ENCODE assay signal across 18 cellular contexts in the genomic region with DNA sequence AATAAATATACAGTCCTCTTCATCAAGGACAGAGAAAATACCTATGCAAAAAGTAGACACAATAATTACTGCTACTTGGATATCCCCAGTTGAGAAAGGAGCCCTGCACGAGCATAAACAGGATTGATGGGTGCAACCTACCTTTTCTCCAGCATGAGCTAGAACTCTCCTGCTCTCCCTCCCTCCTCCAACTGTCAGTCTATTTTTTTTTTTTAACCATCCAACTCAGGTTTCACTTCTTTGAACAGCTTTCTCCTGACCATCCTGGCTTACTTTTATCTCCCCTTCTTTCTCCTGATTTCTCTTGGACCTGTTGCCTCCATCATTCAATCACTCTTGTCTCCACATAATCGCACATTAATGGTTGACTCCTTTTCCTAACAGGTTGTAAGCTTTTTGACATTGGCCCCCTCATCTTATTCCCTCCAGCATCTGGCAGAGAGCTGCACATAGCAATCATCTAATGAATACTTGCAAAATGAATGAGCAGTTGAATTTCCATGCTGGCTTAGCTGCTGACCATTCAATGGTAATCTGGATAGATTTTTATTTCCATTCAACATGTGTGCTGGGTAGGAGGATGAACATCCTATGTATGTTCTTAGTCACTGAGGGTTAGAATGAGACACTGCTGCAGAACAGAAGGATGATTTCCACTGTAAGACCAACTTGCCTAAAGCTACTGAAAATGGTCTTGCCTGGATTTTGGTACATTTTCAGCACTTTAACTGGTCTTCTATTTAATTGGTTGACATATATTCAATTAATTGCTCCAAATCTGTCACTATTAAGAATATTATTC. TPM values are rescaled to one million over a fixed set of nuclear protein-coding genes. Genes with fewer than 3 reads are reported as not detected.
DNase-seq lines count a peak whose midpoint lies in the region; ATAC-seq, FAIRE-seq and TF ChIP-seq lines count a peak whose summit lies in the region.
"Had no signal": no experiment of that assay in that cellular context is flagged by ENCODE, and none has a peak within 500 bp of the region (broad histone marks: within the 10 kb centered on the region; RNA-seq: fewer than 3 reads in every experiment).

No MANE protein-coding gene starts in this region.

- BruUV-seq in K562 (replicated peaks; lab: Mats Ljungman, UMichigan) = no TSS peak

- no peak overlapping the region for H3K4me3 Mint-ChIP-seq in stimulated activated effector memory CD8-positive, alpha-beta T cell treated with anti-CD3 and anti-CD28 coated beads, Interleukin-12 subunit alpha, Interleukin-12 subunit beta, amount 100 ng/mL, for 72 hours
- no peak overlapping the region for H3K4me3 Mint-ChIP-seq in endothelial cell (ENCODE audit: unreplicated experiment)
- H3K4me3 Mint-ChIP-seq: CD4-positive, CD25-positive, alpha-beta regulatory T cell had no signal

- no peaks in the 10 kb centered on the region for H3K79me2 ChIP-seq in K562 (ENCODE audit: control insufficient read depth, insufficient read depth, low read length)

- H4K20me1 ChIP-seq in K562 (replicated peaks; ENCODE audit: control insufficient read depth, insufficient read depth, low read length) = no peaks in the 10 kb centered on the region

- no peak overlapping the region for H3K4me3 ChIP-seq in HEK293 (ENCODE audit: low read depth, low read length)
- no peak overlapping the region for H3K4me3 ChIP-seq in K562

- CTCF ChIA-PET in HEK293 (lab: Yijun Ruan, JAX) = interaction anchor here (0.9 to 1.3 kb wide), 2 partner anchors 15 to 210 kb away, joined by 3 read pairs; no protein-coding TSS in a partner anchor
- CTCF ChIA-PET in K562 (lab: Yijun Ruan, JAX; ENCODE audit: low intra/inter-chr PET ratio) = interaction anchor here (0.5 kb wide), 1 partner anchor 220 kb away, joined by 3 read pairs; no protein-coding TSS in a partner anchor

- H3K9me1 ChIP-seq in K562 (ENCODE audit: control insufficient read depth, insufficient read depth, low read length) = no peaks in the 10 kb centered on the region

- DNase-seq in NCI-H2171 treated with DMSO at 0.1 percent for 48 hours (lab: John Stamatoyannopoulos, UW) (peak; percentile 75), NCI-H2171 (lab: John Stamatoyannopoulos, UW) (no peak), K562 (ENCODE audit: extremely low read depth in 1 of 4, low spot score in 3 of 4) (no peak), globus pallidus (ENCODE audit: low spot score) (no peak), endothelial cell (ENCODE audit: low spot score) (no peak)
- DNase-seq in stimulated activated effector memory CD8-positive, alpha-beta T cell treated with anti-CD3 and anti-CD28 coated beads, Interleukin-12 subunit alpha, Interleukin-12 subunit beta, amount 100 ng/mL, for 72 hours (ENCODE audit: low spot score in 2 of 2) = no peak
- DNase-seq: AML-193; CD4-positive, CD25-positive, alpha-beta regulatory T cell; DND-41; GDM1; HCEC 1CT; NCI-H187; NCI-H526 treated with DMSO at 0.1 percent for 48 hours had no signal

- WGBS in K562 (ENCODE audit: insufficient coverage, low coverage, missing lambda C conversion rate) = 15% methylated on average over 2 of the region's 2 CpGs

- no peaks in the 10 kb centered on the region for H3K27me3 Mint-ChIP-seq in endothelial cell (ENCODE audit: unreplicated experiment)

- TF ChIP-seq POLR2A in K562 (conservative IDR thresholded peaks at IDR 0.05) = no peak

- in situ Hi-C loops in K562 (cut with MboI) = no loop called here

- peaks cover 0 to under 1% of the 10 kb centered on the region in 2 experiments; a peak in 1 of 5 replicates for H3K27me3 ChIP-seq in K562 (ENCODE audit: control insufficient read depth in 2 of 2, insufficient read depth in 2 of 2, low read length in 2 of 2)

- POLR2A ChIA-PET in HEK293 (lab: Yijun Ruan, JAX) (no interaction called here), K562 (lab: Yijun Ruan, JAX) (interaction anchor here (0.6 to 1.0 kb wide), 3 partner anchors 12 to 54 kb away, joined by 3 read pairs; no protein-coding TSS in a partner anchor)

- H3K4me1 ChIP-seq in HEK293 (ENCODE audit: control insufficient read depth, insufficient read depth, low read length) (peaks cover 14% of the 10 kb centered on the region), K562 (replicated peaks in 1 of 2; ENCODE audit: control insufficient read depth in 2 of 2, insufficient read depth in 2 of 2, low read length in 2 of 2) (peaks cover 0 to 3% of the 10 kb centered on the region in 2 experiments; a peak in 1 of 5 replicates)

- H3K9me3 Mint-ChIP-seq in stimulated activated effector memory CD8-positive, alpha-beta T cell treated with anti-CD3 and anti-CD28 coated beads, Interleukin-12 subunit alpha, Interleukin-12 subunit beta, amount 100 ng/mL, for 72 hours = no peaks in the 10 kb centered on the region
- no peaks in the 10 kb centered on the region for H3K9me3 Mint-ChIP-seq in endothelial cell (ENCODE audit: unreplicated experiment)

- intact Hi-C loops in K562 (cut with micrococcal nuclease) = no loop called here

- H3K27ac ChIP-seq in HEK293 (ENCODE audit: extremely low read depth, low read depth, low read length) (no peak overlapping the region), K562 (ENCODE audit: extremely low read depth, low read depth, low read length) (no peak overlapping the region)

- no peak for TF ChIP-seq RAD21 in K562 (CRISPR knock-in tag; conservative IDR thresholded peaks at IDR 0.05 in 1 of 2, IDR thresholded peaks at IDR 0.05 in 1 of 2)

- H3K4me2 ChIP-seq in K562 (ENCODE audit: insufficient read depth, low read length) = no peak overlapping the region

- H3K36me3 ChIP-seq in HEK293 (ENCODE audit: control insufficient read depth in 2 of 2, insufficient read depth in 1 of 2, low read length in 2 of 2) (no peaks in the 10 kb centered on the region), K562 (ENCODE audit: control insufficient read depth, insufficient read depth, low read length) (no peaks in the 10 kb centered on the region)

- H3K9me3 ChIP-seq in HEK293 (ENCODE audit: control insufficient read depth, insufficient read depth, low read depth, low read length) (no peaks in the 10 kb centered on the region), K562 (replicated peaks; ENCODE audit: control insufficient read depth, insufficient read depth, low read depth, low read length) (no peaks in the 10 kb centered on the region)

- H3K9ac ChIP-seq in K562 (ENCODE audit: insufficient read depth in 1 of 2, low read depth in 2 of 2, low read length in 2 of 2) = no peak overlapping the region

- FAIRE-seq in K562 (lab: Jason Lieb, UNC) = no peak
- FAIRE-seq: GM19239 had no signal

- H2AFZ ChIP-seq in K562 (ENCODE audit: low read depth, low read length) = no peak overlapping the region

- peaks cover 13% of the 10 kb centered on the region for H3K4me1 Mint-ChIP-seq in stimulated activated effector memory CD8-positive, alpha-beta T cell treated with anti-CD3 and anti-CD28 coated beads, Interleukin-12 subunit alpha, Interleukin-12 subunit beta, amount 100 ng/mL, for 72 hours
- no peaks in the 10 kb centered on the region for H3K4me1 Mint-ChIP-seq in endothelial cell (ENCODE audit: unreplicated experiment)

- H3K36me3 Mint-ChIP-seq in stimulated activated effector memory CD8-positive, alpha-beta T cell treated with anti-CD3 and anti-CD28 coated beads, Interleukin-12 subunit alpha, Interleukin-12 subunit beta, amount 100 ng/mL, for 72 hours = no peaks in the 10 kb centered on the region
- H3K36me3 Mint-ChIP-seq in endothelial cell (ENCODE audit: low read depth, unreplicated experiment) = no peaks in the 10 kb centered on the region
- H3K36me3 Mint-ChIP-seq: CD4-positive, CD25-positive, alpha-beta regulatory T cell had no signal

- no peak overlapping the region for H3K27ac Mint-ChIP-seq in stimulated activated effector memory CD8-positive, alpha-beta T cell treated with anti-CD3 and anti-CD28 coated beads, Interleukin-12 subunit alpha, Interleukin-12 subunit beta, amount 100 ng/mL, for 72 hours
- no peak overlapping the region for H3K27ac Mint-ChIP-seq in endothelial cell (ENCODE audit: unreplicated experiment)
- H3K27ac Mint-ChIP-seq: CD4-positive, CD25-positive, alpha-beta regulatory T cell had no signal

- TF ChIP-seq CTCF in HEK293 (tag by site-specific recombination; IDR thresholded peaks at IDR 0.05) = no peak
- TF ChIP-seq CTCF in K562 (IDR thresholded peaks at IDR 0.05 in 2 of 3, conservative IDR thresholded peaks at IDR 0.05 in 1 of 3; ENCODE audit: insufficient read depth in 2 of 3, low read depth in 1 of 3, low read length in 3 of 3) = no peak
- no peak for TF ChIP-seq CTCF in endothelial cell (IDR thresholded peaks at IDR 0.05; ENCODE audit: unreplicated experiment)

- TF ChIP-seq EP300 in K562 (IDR thresholded peaks at IDR 0.05; ENCODE audit: low read length) = no peak

- ATAC-seq in K562 = peak; percentile 48; the same call in 2 of the 3 replicates
- peak; percentile 21 for ATAC-seq in stimulated activated effector memory CD8-positive, alpha-beta T cell treated with anti-CD3 and anti-CD28 coated beads, Interleukin-12 subunit alpha, Interleukin-12 subunit beta, amount 100 ng/mL, for 72 hours
- ATAC-seq in HG02981 (IDR thresholded peaks at IDR 0.05; ENCODE audit: unreplicated experiment) = no peak

TF ChIP-seq in HEK293, 187 proteins besides CTCF, POLR2A, EP300 and RAD21 (continues in another document):
- TF ChIP-seq ZNF626 (tag by site-specific recombination; IDR thresholded peaks at IDR 0.05) (no peak), PRDM1 (tag by site-specific recombination; IDR thresholded peaks at IDR 0.05) (peak; percentile 74), SETDB1 (IDR thresholded peaks at IDR 0.05; ENCODE audit: insufficient read length, low read length) (no peak)

TF ChIP-seq in K562, 482 proteins besides CTCF, POLR2A, EP300 and RAD21 (continues in another document):
- TF ChIP-seq NFRKB (IDR thresholded peaks at IDR 0.05; ENCODE audit: low read depth) (no peak), EZH2 (IDR thresholded peaks at IDR 0.05; ENCODE audit: borderline replicate concordance, low read depth, low read length) (no peak)

RNA-seq across cellular contexts. Expression of a gene that starts 24.5 kb away (rescaled TPM):
- not detected in 2 replicates for total RNA-seq in K562 (2011; cell fraction: chromatin; rRNA removed; ENCODE audit: low replicate concordance)
- not detected in 2 replicates for total RNA-seq in K562 (2011; cell fraction: nucleolus; rRNA removed)
- not detected in 2 replicates for total RNA-seq in K562 (2011; cell fraction: nucleoplasm; rRNA removed)
- total RNA-seq in K562 (2014; rRNA removed) (not detected in 2 replicates), K562 (2014; rRNA removed; fragmentation: Illumina TruSeq; extraction: Trizol) (not detected in 2 replicates), K562 (2015; rRNA removed; fragmentation: Illumina TruSeq; extraction: Trizol) (not detected in 2 replicates), K562 (2021) (not detected in 2 replicates), endothelial cell (ENCODE audit: unreplicated experiment) (not detected)
- polyA plus RNA-seq in K562 (2011; rRNA removed) (not detected in 2 replicates), K562 (2014; fragmentation: Illumina TruSeq; extraction: Trizol) (not detected in 2 replicates), K562 (2014; fragmentation: Nextera tagmentation; extraction: Ambion mirVana) (not detected), K562 (2014; rRNA removed) (not detected in 2 replicates)
- not detected in 2 replicates for polyA plus RNA-seq in K562 (2011; cell fraction: cytosol; rRNA removed)
- polyA plus RNA-seq in K562 (2011; cell fraction: nucleus; rRNA removed) = not detected in 2 replicates
- not detected in 2 replicates for polyA plus RNA-seq in K562 (2012)
- polyA minus RNA-seq in K562 (2011; rRNA and poly(A)+ RNA removed) = not detected in 2 replicates
- polyA minus RNA-seq in K562 (2011; cell fraction: cytosol; rRNA and poly(A)+ RNA removed) = not detected in 2 replicates
- polyA minus RNA-seq in K562 (2011; cell fraction: nucleus; rRNA and poly(A)+ RNA removed) = not detected in 2 replicates
- total RNA-seq: CD4-positive, CD25-positive, alpha-beta regulatory T cell; HT1080; RPMI7951 had no signal
- polyA plus RNA-seq: CD4-positive, CD25-positive, alpha-beta regulatory T cell had no signal
